18 cellular contexts compared by ENCODE assay signal in the genomic region with DNA sequence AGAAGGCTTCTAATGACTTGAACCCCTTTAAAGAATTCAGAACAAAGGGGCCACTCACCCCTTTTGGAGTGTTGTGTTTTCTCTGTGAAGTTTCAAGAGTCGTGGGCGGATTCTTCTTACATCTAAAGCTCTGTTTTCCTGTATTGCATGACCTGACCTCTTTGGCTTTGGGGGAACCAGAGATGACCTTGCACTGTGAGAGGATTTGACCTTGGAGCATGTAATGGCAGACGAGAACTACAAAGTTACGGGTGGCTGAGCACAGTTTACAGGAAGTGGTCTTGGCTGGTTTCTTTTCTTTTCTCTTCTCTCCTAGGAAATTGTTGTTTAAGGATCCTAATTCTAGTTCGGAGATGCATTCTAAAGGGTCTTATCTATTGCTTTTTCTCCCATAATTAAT. TPM values are rescaled to one million over a fixed set of nuclear protein-coding genes. Genes with fewer than 3 reads are reported as not detected.
DNase-seq lines count a peak whose midpoint lies in the region; ATAC-seq, FAIRE-seq and TF ChIP-seq lines count a peak whose summit lies in the region.
"Had no signal": no experiment of that assay in that cellular context is flagged by ENCODE, and none has a peak within 500 bp of the region (broad histone marks: within the 10 kb centered on the region; RNA-seq: fewer than 3 reads in every experiment).

No MANE protein-coding gene starts in this region.

- no peak for ATAC-seq in activated CD8-positive, alpha-beta T cell treated with anti-CD3 and anti-CD28 coated beads, Interleukin-2, amount 10 ng/mL, durations not matched to agents 7 days and 5 days
- ATAC-seq in activated CD8-positive, alpha-beta T cell treated with anti-CD3 and anti-CD28 coated beads for 36 hours, result no peak
- no peak for ATAC-seq in K562
- peak; percentile 33 to 36 for ATAC-seq in stimulated activated naive B cell treated with anti-CD40 and anti-IgM and Interleukin-4, amounts not matched to agents 10 μg/mL and 1 μg/mL and 100 μg/mL, for 72 hours (replicated peaks)
- ATAC-seq: T-cell had no signal

- no peak overlapping the region for H3K4me3 Mint-ChIP-seq in activated CD8-positive, alpha-beta T cell treated with anti-CD3 and anti-CD28 coated beads, Interleukin-2, amount 10 ng/mL, durations not matched to agents 7 days and 5 days
- no peak overlapping the region for H3K4me3 Mint-ChIP-seq in activated CD8-positive, alpha-beta T cell treated with anti-CD3 and anti-CD28 coated beads for 36 hours
- no peak overlapping the region for H3K4me3 Mint-ChIP-seq in stimulated activated naive B cell treated with anti-CD40 and anti-IgM and Interleukin-4, amounts not matched to agents 10 μg/mL and 1 μg/mL and 100 μg/mL, for 72 hours
- H3K4me3 Mint-ChIP-seq: CD14-positive monocyte, T-cell had no signal

- no peaks in the 10 kb centered on the region for H3K9me3 ChIP-seq in K562 (replicated peaks; ENCODE audit: control insufficient read depth, insufficient read depth, low read depth, low read length)
- no peaks in the 10 kb centered on the region for H3K9me3 ChIP-seq in small intestine (ENCODE audit: control insufficient read depth, low read depth)

- H3K4me2 ChIP-seq in K562 (ENCODE audit: insufficient read depth, low read length), result no peak overlapping the region
- H3K4me2 ChIP-seq: PC-9 had no signal

- no peaks in the 10 kb centered on the region for H4K20me1 ChIP-seq in K562 (replicated peaks; ENCODE audit: control insufficient read depth, insufficient read depth, low read length)

- H2AFZ ChIP-seq in K562 (ENCODE audit: low read depth, low read length), result peak overlapping the region; percentile 20; the same call in 1 of the 2 replicates
- H2AFZ ChIP-seq: PC-9 had no signal

- TF ChIP-seq CTCF in activated CD8-positive, alpha-beta T cell treated with anti-CD3 and anti-CD28 coated beads for 36 hours (IDR thresholded peaks at IDR 0.05), result no peak
- no peak for TF ChIP-seq CTCF in K562 (IDR thresholded peaks at IDR 0.05 in 2 of 3, conservative IDR thresholded peaks at IDR 0.05 in 1 of 3; ENCODE audit: insufficient read depth in 2 of 3, low read depth in 1 of 3, low read length in 3 of 3)

- H3K9ac ChIP-seq in K562 (ENCODE audit: insufficient read depth in 1 of 2, low read depth in 2 of 2, low read length in 2 of 2), result no peak overlapping the region

- DNase-seq in activated CD8-positive, alpha-beta T cell treated with anti-CD3 and anti-CD28 coated beads, Interleukin-2, amount 10 ng/mL, durations not matched to agents 7 days and 5 days, result no peak
- DNase-seq in activated CD8-positive, alpha-beta T cell treated with anti-CD3 and anti-CD28 coated beads for 36 hours, result no peak
- peak; percentile 47 for DNase-seq in KBM-7
- no peak for DNase-seq in K562 (ENCODE audit: extremely low read depth in 1 of 4, low spot score in 3 of 4)
- DNase-seq in stimulated activated naive B cell treated with anti-CD40 and anti-IgM and Interleukin-4, amounts not matched to agents 10 μg/mL and 1 μg/mL and 100 μg/mL, for 72 hours, result no peak
- no peak for DNase-seq in NCI-H524 treated with DMSO at 0.1 percent for 48 hours (lab: John Stamatoyannopoulos, UW)
- no peak for DNase-seq in hepatic stellate cell (ENCODE audit: low spot score)
- DNase-seq in small intestine, result no peak
- DNase-seq: 8988T; COR-L47; DMS153; NCI-H1436 treated with DMSO at 0.1 percent for 48 hours; NCI-H2081 treated with DMSO at 0.1 percent for 48 hours; NCI-H2227 treated with DMSO at 0.1 percent for 48 hours; NK-92 treated with Interleukin-12 subunit alpha and Interleukin-12 subunit beta, amount 100 ng/mL, for 24 hours; PC-9; T-cell had no signal

- CTCF ChIA-PET in activated CD8-positive, alpha-beta T cell treated with anti-CD3 and anti-CD28 coated beads, Interleukin-2, amount 10 ng/mL, durations not matched to agents 7 days and 5 days (lab: Charles Lee), result no interaction called here
- CTCF ChIA-PET in activated CD8-positive, alpha-beta T cell treated with anti-CD3 and anti-CD28 coated beads for 36 hours (lab: Charles Lee), result interaction anchor here (0.7 to 1.8 kb wide), 2 partner anchors 28 to 37 kb away, joined by 3 to 6 read pairs; no protein-coding TSS in a partner anchor
- CTCF ChIA-PET in K562 (lab: Yijun Ruan, JAX; ENCODE audit: low intra/inter-chr PET ratio), result no interaction called here

- no peak for TF ChIP-seq RAD21 in K562 (CRISPR knock-in tag; conservative IDR thresholded peaks at IDR 0.05 in 1 of 2, IDR thresholded peaks at IDR 0.05 in 1 of 2)

- H3K27ac ChIP-seq in K562 (ENCODE audit: extremely low read depth, low read depth, low read length) (no peak overlapping the region), small intestine (ENCODE audit: low read depth in 1 of 2, low read length in 1 of 2) (no peak overlapping the region)
- H3K27ac ChIP-seq: PC-9 had no signal

- TF ChIP-seq EP300 in K562 (IDR thresholded peaks at IDR 0.05; ENCODE audit: low read length), result no peak

- in situ Hi-C loops in KBM-7 (cut with MboI; ENCODE audit: low pct_unique_long_range_greater_than_20kb, low sequenced_read_pairs), result no loop called here
- in situ Hi-C loops in K562 (cut with MboI), result no loop called here

- H3K4me1 Mint-ChIP-seq in activated CD8-positive, alpha-beta T cell treated with anti-CD3 and anti-CD28 coated beads, Interleukin-2, amount 10 ng/mL, durations not matched to agents 7 days and 5 days (ENCODE audit: low read depth), result peaks cover 48% of the 10 kb centered on the region
- H3K4me1 Mint-ChIP-seq in activated CD8-positive, alpha-beta T cell treated with anti-CD3 and anti-CD28 coated beads for 36 hours (ENCODE audit: low read depth), result peaks cover 8% of the 10 kb centered on the region
- peaks cover 11 to 14% of the 10 kb centered on the region in 2 donors for H3K4me1 Mint-ChIP-seq in stimulated activated naive B cell treated with anti-CD40 and anti-IgM and Interleukin-4, amounts not matched to agents 10 μg/mL and 1 μg/mL and 100 μg/mL, for 72 hours

- WGBS in K562 (ENCODE audit: insufficient coverage, low coverage, missing lambda C conversion rate), result 21% methylated on average over 5 of the region's 5 CpGs
- 72 to 90% (median 76%) methylated on average over 5 of the region's 5 CpGs for WGBS in small intestine, 3 donors

- H3K9me1 ChIP-seq in K562 (ENCODE audit: control insufficient read depth, insufficient read depth, low read length), result no peaks in the 10 kb centered on the region

- peak overlapping the region; percentile 66 for H3K27ac Mint-ChIP-seq in activated CD8-positive, alpha-beta T cell treated with anti-CD3 and anti-CD28 coated beads, Interleukin-2, amount 10 ng/mL, durations not matched to agents 7 days and 5 days
- no peak overlapping the region for H3K27ac Mint-ChIP-seq in activated CD8-positive, alpha-beta T cell treated with anti-CD3 and anti-CD28 coated beads for 36 hours
- no peak overlapping the region for H3K27ac Mint-ChIP-seq in stimulated activated naive B cell treated with anti-CD40 and anti-IgM and Interleukin-4, amounts not matched to agents 10 μg/mL and 1 μg/mL and 100 μg/mL, for 72 hours
- H3K27ac Mint-ChIP-seq: CD14-positive monocyte, T-cell had no signal

- no peaks in the 10 kb centered on the region for H3K79me2 ChIP-seq in K562 (ENCODE audit: control insufficient read depth, insufficient read depth, low read length)

- H3K27me3 ChIP-seq in K562 (ENCODE audit: control insufficient read depth in 2 of 2, insufficient read depth in 2 of 2, low read length in 2 of 2), result no peaks in the 10 kb centered on the region; a peak in 1 of 5 replicates
- no peaks in the 10 kb centered on the region for H3K27me3 ChIP-seq in small intestine (ENCODE audit: control insufficient read depth in 2 of 2, insufficient read depth in 2 of 2, low read length in 2 of 2)

- H3K27me3 Mint-ChIP-seq in activated CD8-positive, alpha-beta T cell treated with anti-CD3 and anti-CD28 coated beads, Interleukin-2, amount 10 ng/mL, durations not matched to agents 7 days and 5 days (ENCODE audit: low read depth), result no peaks in the 10 kb centered on the region
- peaks cover 23% of the 10 kb centered on the region for H3K27me3 Mint-ChIP-seq in activated CD8-positive, alpha-beta T cell treated with anti-CD3 and anti-CD28 coated beads for 36 hours
- H3K27me3 Mint-ChIP-seq in stimulated activated naive B cell treated with anti-CD40 and anti-IgM and Interleukin-4, amounts not matched to agents 10 μg/mL and 1 μg/mL and 100 μg/mL, for 72 hours, result peaks cover 12 to 17% of the 10 kb centered on the region in 2 donors

- BruUV-seq in K562 (replicated peaks; lab: Mats Ljungman, UMichigan), result no TSS peak

- H3K36me3 ChIP-seq in K562 (ENCODE audit: control insufficient read depth, insufficient read depth, low read length) (no peaks in the 10 kb centered on the region), small intestine (ENCODE audit: control insufficient read depth in 2 of 2, insufficient read depth in 2 of 2, low read length in 2 of 2) (no peaks in the 10 kb centered on the region)

- H3K4me1 ChIP-seq in K562 (replicated peaks in 1 of 2; ENCODE audit: control insufficient read depth in 2 of 2, insufficient read depth in 2 of 2, low read length in 2 of 2), result no peaks in the 10 kb centered on the region; a peak in 1 of 5 replicates
- H3K4me1 ChIP-seq in small intestine (ENCODE audit: control insufficient read depth in 2 of 2, insufficient read depth in 1 of 2, low read depth in 1 of 2, low read length in 1 of 2), result peaks cover 0 to 2% of the 10 kb centered on the region in 2 donors

- H3K4me3 ChIP-seq in K562, result no peak overlapping the region
- no peak overlapping the region for H3K4me3 ChIP-seq in small intestine (ENCODE audit: low read depth in 1 of 2, low read length in 2 of 2)
- H3K4me3 ChIP-seq: PC-9 had no signal

- intact Hi-C loops in activated CD8-positive, alpha-beta T cell treated with anti-CD3 and anti-CD28 coated beads for 36 hours (cut with micrococcal nuclease), result no loop called here
- intact Hi-C loops in K562 (cut with micrococcal nuclease), result no loop called here

- POLR2A ChIA-PET in activated CD8-positive, alpha-beta T cell treated with anti-CD3 and anti-CD28 coated beads, Interleukin-2, amount 10 ng/mL, durations not matched to agents 7 days and 5 days (lab: Charles Lee), result no interaction called here
- POLR2A ChIA-PET in activated CD8-positive, alpha-beta T cell treated with anti-CD3 and anti-CD28 coated beads for 36 hours (lab: Charles Lee), result interaction anchor here (0.8 kb wide), 1 partner anchor 219 kb away, joined by 3 read pairs; no protein-coding TSS in a partner anchor
- POLR2A ChIA-PET in K562 (lab: Yijun Ruan, JAX), result interaction anchor here (1.0 to 1.3 kb wide), 2 partner anchors 8 to 36 kb away, joined by 3 read pairs; no protein-coding TSS in a partner anchor

- peaks cover 69% of the 10 kb centered on the region for H3K36me3 Mint-ChIP-seq in activated CD8-positive, alpha-beta T cell treated with anti-CD3 and anti-CD28 coated beads, Interleukin-2, amount 10 ng/mL, durations not matched to agents 7 days and 5 days (ENCODE audit: low read depth)
- peaks cover 2% of the 10 kb centered on the region for H3K36me3 Mint-ChIP-seq in activated CD8-positive, alpha-beta T cell treated with anti-CD3 and anti-CD28 coated beads for 36 hours (ENCODE audit: low read depth)
- peaks cover 0 to 4% of the 10 kb centered on the region in 2 donors for H3K36me3 Mint-ChIP-seq in stimulated activated naive B cell treated with anti-CD40 and anti-IgM and Interleukin-4, amounts not matched to agents 10 μg/mL and 1 μg/mL and 100 μg/mL, for 72 hours
- H3K36me3 Mint-ChIP-seq: CD14-positive monocyte, T-cell had no signal

- peak; percentile 19 for FAIRE-seq in K562 (lab: Jason Lieb, UNC)
- no peak for FAIRE-seq in small intestine (lab: Jason Lieb, UNC)

- peaks cover 52% of the 10 kb centered on the region for H3K9me3 Mint-ChIP-seq in activated CD8-positive, alpha-beta T cell treated with anti-CD3 and anti-CD28 coated beads, Interleukin-2, amount 10 ng/mL, durations not matched to agents 7 days and 5 days (ENCODE audit: insufficient read depth)
- peaks cover 9% of the 10 kb centered on the region for H3K9me3 Mint-ChIP-seq in activated CD8-positive, alpha-beta T cell treated with anti-CD3 and anti-CD28 coated beads for 36 hours
- no peaks in the 10 kb centered on the region for H3K9me3 Mint-ChIP-seq in stimulated activated naive B cell treated with anti-CD40 and anti-IgM and Interleukin-4, amounts not matched to agents 10 μg/mL and 1 μg/mL and 100 μg/mL, for 72 hours

- no peak for TF ChIP-seq POLR2A in K562 (conservative IDR thresholded peaks at IDR 0.05)

RNA-seq across cellular contexts. Expression of gene BDH1, which starts 6.2 kb away (rescaled TPM):
- 100 to 1,000 TPM; 166 to 171 TPM for total RNA-seq in activated CD8-positive, alpha-beta T cell treated with anti-CD3 and anti-CD28 coated beads, Interleukin-2, amount 10 ng/mL, durations not matched to agents 7 days and 5 days
- 100 to 1,000 TPM; 118 to 126 TPM for total RNA-seq in activated CD8-positive, alpha-beta T cell treated with anti-CD3 and anti-CD28 coated beads for 36 hours
- total RNA-seq in K562 (2011; cell fraction: chromatin; rRNA removed; ENCODE audit: low replicate concordance), result 0.60 and 1.0 TPM in 2 replicates
- 0.26 and 0.33 TPM in 2 replicates for total RNA-seq in K562 (2011; cell fraction: nucleolus; rRNA removed)
- total RNA-seq in K562 (2011; cell fraction: nucleoplasm; rRNA removed), result 0.44 and 1.4 TPM in 2 replicates
- total RNA-seq in K562 (2014; rRNA removed), result 0.29 TPM in 1 of 2 replicates, not detected in the other
- total RNA-seq in K562 (2014; rRNA removed; fragmentation: Illumina TruSeq; extraction: Trizol), result 0.11 TPM in 1 of 2 replicates, not detected in the other
- total RNA-seq in K562 (2015; rRNA removed; fragmentation: Illumina TruSeq; extraction: Trizol), result 0.04 TPM in 1 of 2 replicates, not detected in the other
- total RNA-seq in K562 (2021), result 0.11 and 0.27 TPM in 2 replicates
- 0.03 and 0.32 TPM in 2 replicates for polyA plus RNA-seq in K562 (2011; rRNA removed)
- 0.06 and 0.22 TPM in 2 replicates for polyA plus RNA-seq in K562 (2011; cell fraction: cytosol; rRNA removed)
- 0.38 and 0.94 TPM in 2 replicates for polyA plus RNA-seq in K562 (2011; cell fraction: nucleus; rRNA removed)
- polyA plus RNA-seq in K562 (2012), result 0.36 and 0.76 TPM in 2 replicates
- polyA plus RNA-seq in K562 (2014; fragmentation: Illumina TruSeq; extraction: Trizol), result 0.19 TPM in 1 of 2 replicates, not detected in the other
- under 1 TPM; 0.13 to 0.89 TPM for polyA plus RNA-seq in K562 (2014; fragmentation: Nextera tagmentation; extraction: Ambion mirVana)
- polyA plus RNA-seq in K562 (2014; rRNA removed), result 0.07 and 0.69 TPM in 2 replicates
- polyA minus RNA-seq in K562 (2011; rRNA and poly(A)+ RNA removed), result 0.21 TPM in 1 of 2 replicates, not detected in the other
- not detected in 2 replicates for polyA minus RNA-seq in K562 (2011; cell fraction: cytosol; rRNA and poly(A)+ RNA removed)
- polyA minus RNA-seq in K562 (2011; cell fraction: nucleus; rRNA and poly(A)+ RNA removed), result 0.11 and 0.13 TPM in 2 replicates
- polyA plus RNA-seq in small intestine, result 100 to 1,000 TPM in 1 of 3 donors, 10 to 100 TPM in 2; 71.1 to 101 (median 84.1) TPM

Comparison
In these comparisons a context has a peak if more than half of its experiments do, and no peak if none do; other contexts are left out.
1. ATAC-seq: peak in stimulated activated naive B cell treated with anti-CD40 and anti-IgM and Interleukin-4, amounts not matched to agents 10 μg/mL and 1 μg/mL and 100 μg/mL, for 72 hours (2 of 2); none in activated CD8-positive, alpha-beta T cell treated with anti-CD3 and anti-CD28 coated beads, Interleukin-2, amount 10 ng/mL, durations not matched to agents 7 days and 5 days (single experiment), activated CD8-positive, alpha-beta T cell treated with anti-CD3 and anti-CD28 coated beads for 36 hours (single experiment) and K562 (single experiment).
2. RNA of gene BDH1, which starts 6.2 kb away (total RNA-seq): 166 to 171 TPM in activated CD8-positive, alpha-beta T cell treated with anti-CD3 and anti-CD28 coated beads, Interleukin-2, amount 10 ng/mL, durations not matched to agents 7 days and 5 days and 118 to 126 TPM in activated CD8-positive, alpha-beta T cell treated with anti-CD3 and anti-CD28 coated beads for 36 hours; 0.04 to 1.4 TPM in K562; every median in the first group is over 10 times any median in the second.